8 cellular contexts compared by ENCODE assay signal in the genomic region with DNA sequence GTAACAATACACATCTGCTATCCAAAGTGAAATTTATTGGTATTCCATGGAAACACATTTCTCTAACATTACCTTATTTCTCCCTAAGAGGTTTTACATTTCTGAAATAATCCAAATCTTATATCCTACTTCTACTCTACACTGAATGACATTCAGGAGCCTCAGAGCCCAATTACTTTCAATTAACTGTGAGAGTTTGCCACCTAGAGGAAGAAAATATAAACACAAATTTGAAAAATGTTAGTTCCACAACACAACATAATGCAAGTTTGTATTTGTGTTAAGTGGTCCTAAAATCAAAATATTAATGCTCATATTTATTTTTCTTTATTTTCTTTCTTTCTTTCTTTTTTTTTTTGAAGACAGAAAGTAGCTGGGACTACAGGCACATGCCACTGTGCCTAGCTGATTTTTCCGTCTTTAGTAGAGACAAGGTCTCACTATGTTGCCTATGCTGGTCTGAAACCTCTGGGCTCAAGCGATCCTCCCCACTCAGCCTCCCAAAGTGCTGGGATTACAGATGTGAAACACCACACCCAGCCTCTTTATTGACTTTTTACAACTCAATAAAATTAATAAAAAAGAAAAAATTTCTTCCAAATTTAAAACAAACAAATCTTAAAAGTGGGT. TPM values are rescaled to one million over a fixed set of nuclear protein-coding genes. Genes with fewer than 3 reads are reported as not detected.
A peak's percentile ranks its signal among the peaks of the same experiment; 100 is the strongest.
DNase-seq lines count a peak whose midpoint lies in the region; ATAC-seq, FAIRE-seq and TF ChIP-seq lines count a peak whose summit lies in the region.

No MANE protein-coding gene starts in this region.

- peaks cover 5% of the 10 kb centered on the region for H3K4me1 Mint-ChIP-seq in activated T-helper 1 cell treated with anti-CD3 and anti-CD28 coated beads, Interleukin-12 subunit alpha, Interleukin-12 subunit beta, Interleukin-2, Interleukin-4 antibody, amounts not matched to agents 30 ng/mL and 10 ng/mL and 1 ng/mL, durations not matched to agents 14 hours and 24 hours and 36 hours (ENCODE audit: low read depth)

- H3K27ac Mint-ChIP-seq in activated T-helper 1 cell treated with anti-CD3 and anti-CD28 coated beads, Interleukin-12 subunit alpha, Interleukin-12 subunit beta, Interleukin-2, Interleukin-4 antibody, amounts not matched to agents 30 ng/mL and 10 ng/mL and 1 ng/mL, durations not matched to agents 14 hours and 24 hours and 36 hours: no peak overlapping the region

- H3K27me3 Mint-ChIP-seq in activated T-helper 1 cell treated with anti-CD3 and anti-CD28 coated beads, Interleukin-12 subunit alpha, Interleukin-12 subunit beta, Interleukin-2, Interleukin-4 antibody, amounts not matched to agents 30 ng/mL and 10 ng/mL and 1 ng/mL, durations not matched to agents 14 hours and 24 hours and 36 hours (ENCODE audit: insufficient read depth): no peaks in the 10 kb centered on the region

- ATAC-seq in mucosa of descending colon (peak; percentile 50), GM18870 (IDR thresholded peaks at IDR 0.05; ENCODE audit: unreplicated experiment) (no peak), HG03280 (IDR thresholded peaks at IDR 0.05; ENCODE audit: unreplicated experiment) (no peak)

- no peak overlapping the region for H3K4me3 ChIP-seq in mucosa of descending colon

- H3K36me3 ChIP-seq in mucosa of descending colon (ENCODE audit: low read depth): no peaks in the 10 kb centered on the region

- peak; percentile 11 for TF ChIP-seq CTCF in mucosa of descending colon (IDR thresholded peaks at IDR 0.05)

- H3K9me3 Mint-ChIP-seq in activated T-helper 1 cell treated with anti-CD3 and anti-CD28 coated beads, Interleukin-12 subunit alpha, Interleukin-12 subunit beta, Interleukin-2, Interleukin-4 antibody, amounts not matched to agents 30 ng/mL and 10 ng/mL and 1 ng/mL, durations not matched to agents 14 hours and 24 hours and 36 hours: no peaks in the 10 kb centered on the region

- DNase-seq in NCI-H2196 (lab: John Stamatoyannopoulos, UW; ENCODE audit: unreplicated experiment): peak; percentile 1
- DNase-seq in NCI-H2196 treated with DMSO at 0.1 percent for 48 hours (lab: John Stamatoyannopoulos, UW; ENCODE audit: unreplicated experiment): no peak
- peak; percentile 0 for DNase-seq in NCI-H2171 (lab: John Stamatoyannopoulos, UW)
- DNase-seq in mucosa of descending colon: no peak
- DNase-seq in activated T-helper 1 cell treated with anti-CD3 and anti-CD28 coated beads, Interleukin-12 subunit alpha, Interleukin-12 subunit beta, Interleukin-2, Interleukin-4 antibody, amounts not matched to agents 30 ng/mL and 10 ng/mL and 1 ng/mL, durations not matched to agents 14 hours and 24 hours and 36 hours (ENCODE audit: low spot score): no peak

- no peaks in the 10 kb centered on the region for H3K9me3 ChIP-seq in mucosa of descending colon

- H3K4me3 Mint-ChIP-seq in activated T-helper 1 cell treated with anti-CD3 and anti-CD28 coated beads, Interleukin-12 subunit alpha, Interleukin-12 subunit beta, Interleukin-2, Interleukin-4 antibody, amounts not matched to agents 30 ng/mL and 10 ng/mL and 1 ng/mL, durations not matched to agents 14 hours and 24 hours and 36 hours: no peak overlapping the region

- no peaks in the 10 kb centered on the region for H3K4me1 ChIP-seq in mucosa of descending colon (ENCODE audit: low read depth)

- intact Hi-C loops in mucosa of descending colon (cut with DNase I, micrococcal nuclease): no loop called here
- intact Hi-C loops in activated T-helper 1 cell treated with anti-CD3 and anti-CD28 coated beads, Interleukin-12 subunit alpha, Interleukin-12 subunit beta, Interleukin-2, Interleukin-4 antibody, amounts not matched to agents 30 ng/mL and 10 ng/mL and 1 ng/mL, durations not matched to agents 14 hours and 24 hours and 36 hours (cut with micrococcal nuclease): loop anchor here (1.0 to 10.0 kb wide), 3 partner anchors 116 to 677 kb away; partner anchors contain the start of genes GLUD1 and SHLD2

- peak; percentile 89 for FAIRE-seq in colon (lab: Jason Lieb, UNC)

- peaks cover 26% of the 10 kb centered on the region for H3K36me3 Mint-ChIP-seq in activated T-helper 1 cell treated with anti-CD3 and anti-CD28 coated beads, Interleukin-12 subunit alpha, Interleukin-12 subunit beta, Interleukin-2, Interleukin-4 antibody, amounts not matched to agents 30 ng/mL and 10 ng/mL and 1 ng/mL, durations not matched to agents 14 hours and 24 hours and 36 hours (ENCODE audit: low read depth)

RNA-seq across cellular contexts. Expression of gene ATAD1, which starts 46.0 kb away (rescaled TPM):
- 10 to 100 TPM; 47.7 to 60.6 (median 51.6) TPM for total RNA-seq in mucosa of descending colon
- 50.1 and 53.0 TPM in 2 replicates for total RNA-seq in activated T-helper 1 cell treated with anti-CD3 and anti-CD28 coated beads, Interleukin-12 subunit alpha, Interleukin-12 subunit beta, Interleukin-2, Interleukin-4 antibody, amounts not matched to agents 30 ng/mL and 10 ng/mL and 1 ng/mL, durations not matched to agents 14 hours and 24 hours and 36 hours

Comparison
In these comparisons a context has a peak if more than half of its experiments do, and no peak if none do; other contexts are left out.
1. DNase-seq: peak in NCI-H2196 (single experiment) and NCI-H2171 (single experiment); none in NCI-H2196 treated with DMSO at 0.1 percent for 48 hours (single experiment), mucosa of descending colon (0 of 3) and activated T-helper 1 cell treated with anti-CD3 and anti-CD28 coated beads, Interleukin-12 subunit alpha, Interleukin-12 subunit beta, Interleukin-2, Interleukin-4 antibody, amounts not matched to agents 30 ng/mL and 10 ng/mL and 1 ng/mL, durations not matched to agents 14 hours and 24 hours and 36 hours (single experiment).